ENCODE assay signal across 11 cellular contexts in genomic region chr17:12730931-12731521, GRCh38. TPM values are rescaled to one million over a fixed set of nuclear protein-coding genes. Genes with fewer than 3 reads are reported as not detected.
A peak's percentile ranks its signal among the peaks of the same experiment; 100 is the strongest.
DNase-seq lines count a peak whose midpoint lies in the region; ATAC-seq and TF ChIP-seq lines count a peak whose summit lies in the region.
"Had no signal": no experiment of that assay in that cellular context is flagged by ENCODE, and none has a peak within 500 bp of the region (broad histone marks: within the 10 kb centered on the region; RNA-seq: fewer than 3 reads in every experiment).

No MANE protein-coding gene starts in this region.

- no peak overlapping the region for H3K4me3 ChIP-seq in lung

- DNase-seq in LoVo (ENCODE audit: low spot score) (peak; percentile 67), lung (ENCODE audit: low spot score) (peak; percentile 79), ureter (ENCODE audit: low spot score) (peak; percentile 82)
- no peak for DNase-seq in activated CD8-positive, alpha-beta T cell treated with anti-CD3 and anti-CD28 coated beads for 36 hours
- DNase-seq: activated naive CD8-positive, alpha-beta T cell treated with anti-CD3 and anti-CD28 coated beads, Interleukin-2, amount 50 U/mL, for 24 hours; immature natural killer cell; NCI-H1694 had no signal

- CTCF ChIA-PET in activated CD8-positive, alpha-beta T cell treated with anti-CD3 and anti-CD28 coated beads for 36 hours (lab: Charles Lee) = no interaction called here

- intact Hi-C loops in activated CD8-positive, alpha-beta T cell treated with anti-CD3 and anti-CD28 coated beads for 36 hours (cut with micrococcal nuclease) = no loop called here

- ATAC-seq in esophagus mucosa (peak; percentile 41), lung (ENCODE audit: insufficient read depth, low FRiP score) (peak; percentile 84), GM18909 (IDR thresholded peaks at IDR 0.05; ENCODE audit: poor library complexity, unreplicated experiment) (no peak), GM19467 (IDR thresholded peaks at IDR 0.05; ENCODE audit: unreplicated experiment) (no peak), HG02642 (IDR thresholded peaks at IDR 0.05; ENCODE audit: poor library complexity, unreplicated experiment) (no peak)
- ATAC-seq in activated CD8-positive, alpha-beta T cell treated with anti-CD3 and anti-CD28 coated beads for 36 hours = no peak
- ATAC-seq: activated naive CD8-positive, alpha-beta T cell treated with anti-CD3 and anti-CD28 coated beads, Interleukin-2, amount 50 U/mL, for 24 hours had no signal

- H3K27ac Mint-ChIP-seq in activated CD8-positive, alpha-beta T cell treated with anti-CD3 and anti-CD28 coated beads for 36 hours = no peak overlapping the region
- H3K27ac Mint-ChIP-seq: activated naive CD8-positive, alpha-beta T cell treated with anti-CD3 and anti-CD28 coated beads, Interleukin-2, amount 50 U/mL, for 24 hours; immature natural killer cell had no signal

- H3K27ac ChIP-seq in lung (ENCODE audit: low read depth in 1 of 2, low read length in 1 of 2) = peak overlapping the region; percentile 7 to 94

- H3K4me1 Mint-ChIP-seq in activated CD8-positive, alpha-beta T cell treated with anti-CD3 and anti-CD28 coated beads for 36 hours (ENCODE audit: low read depth) = no peaks in the 10 kb centered on the region
- H3K4me1 Mint-ChIP-seq: activated naive CD8-positive, alpha-beta T cell treated with anti-CD3 and anti-CD28 coated beads, Interleukin-2, amount 50 U/mL, for 24 hours; immature natural killer cell had no signal

- no peak for TF ChIP-seq CTCF in lung (IDR thresholded peaks at IDR 0.05; ENCODE audit: control extremely low read depth, extremely low read depth)
- TF ChIP-seq CTCF in activated CD8-positive, alpha-beta T cell treated with anti-CD3 and anti-CD28 coated beads for 36 hours (IDR thresholded peaks at IDR 0.05) = no peak

- H3K36me3 Mint-ChIP-seq in activated CD8-positive, alpha-beta T cell treated with anti-CD3 and anti-CD28 coated beads for 36 hours (ENCODE audit: low read depth) = no peaks in the 10 kb centered on the region
- H3K36me3 Mint-ChIP-seq: immature natural killer cell had no signal

- H3K36me3 ChIP-seq in lung (ENCODE audit: control insufficient read depth in 2 of 2, insufficient read depth in 2 of 2, low read length in 2 of 2) = no peaks in the 10 kb centered on the region

- WGBS in lung, 2 donors = 26 to 34% methylated on average over 10 of the region's 10 CpGs

- POLR2A ChIA-PET in activated CD8-positive, alpha-beta T cell treated with anti-CD3 and anti-CD28 coated beads for 36 hours (lab: Charles Lee) = no interaction called here

- H3K9me3 ChIP-seq in lung (ENCODE audit: control insufficient read depth in 2 of 2, insufficient read depth in 1 of 2, low read length in 1 of 2) = no peaks in the 10 kb centered on the region

- peaks cover 7 to 30% of the 10 kb centered on the region in 2 donors for H3K4me1 ChIP-seq in lung (ENCODE audit: control insufficient read depth in 2 of 2, insufficient read depth in 2 of 2, low read length in 2 of 2)

- no peaks in the 10 kb centered on the region for H3K27me3 ChIP-seq in lung (ENCODE audit: control insufficient read depth, insufficient read depth)

- H3K27me3 Mint-ChIP-seq in activated CD8-positive, alpha-beta T cell treated with anti-CD3 and anti-CD28 coated beads for 36 hours = peaks cover 2% of the 10 kb centered on the region
- H3K27me3 Mint-ChIP-seq: activated naive CD8-positive, alpha-beta T cell treated with anti-CD3 and anti-CD28 coated beads, Interleukin-2, amount 50 U/mL, for 24 hours had no signal

- no peak overlapping the region for H3K4me3 Mint-ChIP-seq in activated CD8-positive, alpha-beta T cell treated with anti-CD3 and anti-CD28 coated beads for 36 hours
- H3K4me3 Mint-ChIP-seq: activated naive CD8-positive, alpha-beta T cell treated with anti-CD3 and anti-CD28 coated beads, Interleukin-2, amount 50 U/mL, for 24 hours; immature natural killer cell had no signal

- no peaks in the 10 kb centered on the region for H3K9me3 Mint-ChIP-seq in activated CD8-positive, alpha-beta T cell treated with anti-CD3 and anti-CD28 coated beads for 36 hours

RNA-seq across cellular contexts. Expression of gene ARHGAP44, which starts 58.3 kb away (rescaled TPM):
- total RNA-seq in esophagus mucosa (0.28 TPM), lung (10 to 100 TPM; 28.3 to 37.5 TPM), ureter (8.8 TPM)
- polyA plus RNA-seq in lung = 10 to 100 TPM; 12.1 to 12.2 TPM
- total RNA-seq in activated CD8-positive, alpha-beta T cell treated with anti-CD3 and anti-CD28 coated beads for 36 hours = under 1 TPM; 0.22 to 0.50 TPM

Comparison
In these comparisons a context has a peak if more than half of its experiments do, and no peak if none do; other contexts are left out.
1. ATAC-seq: peak in esophagus mucosa (single experiment) and lung (single experiment); none in activated CD8-positive, alpha-beta T cell treated with anti-CD3 and anti-CD28 coated beads for 36 hours (single experiment), GM18909 (single experiment), GM19467 (single experiment) and HG02642 (single experiment).